Comparison of ENCODE assay signal across 28 cellular contexts in genomic region chr12:62656576-62657362, GRCh38.
DNase-seq lines count a peak whose midpoint lies in the region; ATAC-seq, FAIRE-seq and TF ChIP-seq lines count a peak whose summit lies in the region.
"Had no signal": no experiment of that assay in that cellular context is flagged by ENCODE, and none has a peak within 500 bp of the region (broad histone marks: within the 10 kb centered on the region; RNA-seq: fewer than 3 reads in every experiment).

No MANE protein-coding gene starts in this region.

- no peaks in the 10 kb centered on the region for H3K9me3 ChIP-seq in GM12878 (replicated peaks; ENCODE audit: control insufficient read depth, insufficient read depth, low read length)
- no peaks in the 10 kb centered on the region for H3K9me3 ChIP-seq in iPS-18a (ENCODE audit: control insufficient read depth, low read depth, low read length)
- H3K9me3 ChIP-seq in aorta (ENCODE audit: control insufficient read depth, low read length) = no peaks in the 10 kb centered on the region
- H3K9me3 ChIP-seq: pancreas, right atrium auricular region, SK-N-SH, tibial nerve had no signal

- no peaks in the 10 kb centered on the region for H3K36me3 ChIP-seq in GM12878 (ENCODE audit: control insufficient read depth in 2 of 2, insufficient read depth in 2 of 2, low read length in 1 of 2)
- no peaks in the 10 kb centered on the region for H3K36me3 ChIP-seq in iPS-18a (ENCODE audit: control insufficient read depth, low read depth, low read length)
- H3K36me3 ChIP-seq in aorta (ENCODE audit: control insufficient read depth in 1 of 2, insufficient read depth in 2 of 2, low read length in 1 of 2) = no peaks in the 10 kb centered on the region
- H3K36me3 ChIP-seq: heart left ventricle, pancreas, right atrium auricular region, tibial nerve had no signal

- no peak for TF ChIP-seq CTCF in GM12878 (IDR thresholded peaks at IDR 0.05 in 2 of 3, conservative IDR thresholded peaks at IDR 0.05 in 1 of 3; ENCODE audit: control insufficient read depth in 2 of 3, extremely low read depth in 1 of 3, insufficient read depth in 1 of 3, low read depth in 3 of 3, low read length in 3 of 3)

- H3K4me1 ChIP-seq in GM12878 (ENCODE audit: control insufficient read depth, insufficient read depth, low read length) (no peaks in the 10 kb centered on the region), iPS-18a (ENCODE audit: control insufficient read depth, low read depth, low read length) (peaks cover 85% of the 10 kb centered on the region), aorta (ENCODE audit: control insufficient read depth in 1 of 2, insufficient read depth in 2 of 2, low read length in 2 of 2) (no peaks in the 10 kb centered on the region)
- H3K4me1 ChIP-seq: pancreas, right atrium auricular region had no signal

- no peak for TF ChIP-seq POLR2A in GM12878 (IDR thresholded peaks at IDR 0.05; ENCODE audit: low read depth, low read length)

- no peak overlapping the region for H2AFZ ChIP-seq in GM12878 (ENCODE audit: control insufficient read depth, low read depth, low read length)

- no peak for TF ChIP-seq RAD21 in GM12878 (IDR thresholded peaks at IDR 0.05; ENCODE audit: insufficient read depth, low read depth, low read length)

- RAD21 ChIA-PET in GM12878 (lab: Charles Lee; ENCODE audit: unreplicated experiment) = no interaction called here

- no peaks in the 10 kb centered on the region for H3K79me2 ChIP-seq in GM12878 (ENCODE audit: control insufficient read depth, insufficient read depth, low read length)

- no peak overlapping the region for H3K9ac ChIP-seq in GM12878 (ENCODE audit: control insufficient read depth, insufficient read depth, low read length)
- peak overlapping the region; percentile 4 for H3K9ac ChIP-seq in iPS-18a (ENCODE audit: low read length)
- H3K9ac ChIP-seq: SK-N-SH had no signal

- H3K27ac ChIP-seq in GM12878 (ENCODE audit: control insufficient read depth, insufficient read depth) = no peak overlapping the region
- no peak overlapping the region for H3K27ac ChIP-seq in iPS-18a (ENCODE audit: low read length)
- no peak overlapping the region for H3K27ac ChIP-seq in aorta (ENCODE audit: low read depth in 1 of 2, low read length in 2 of 2)
- H3K27ac ChIP-seq: heart left ventricle, pancreas, right atrium auricular region, tibial nerve had no signal

- ATAC-seq in GM12878 = peak; percentile 50; the same call in 2 of the 3 replicates
- ATAC-seq in aorta (ENCODE audit: low FRiP score) = no peak
- no peak for ATAC-seq in HG03378 (IDR thresholded peaks at IDR 0.05; ENCODE audit: unreplicated experiment)
- ATAC-seq: activated CD8-positive, alpha-beta T cell treated with anti-CD3 and anti-CD28 coated beads, Interleukin-2, amount 10 ng/mL, durations not matched to agents 7 days and 5 days; pancreas; T-helper 17 cell had no signal

- WGBS in GM12878 (ENCODE audit: insufficient coverage, insufficient replicate concordance, low lambda C conversion rate, missing lambda C conversion rate) = 31% methylated on average over 6 of the region's 6 CpGs
- WGBS in aorta, 2 donors = 89 to 93% methylated on average over 6 of the region's 6 CpGs

- TF ChIP-seq EP300 in GM12878 (IDR thresholded peaks at IDR 0.05; ENCODE audit: borderline replicate concordance in 1 of 2, control insufficient read depth in 1 of 2, low read depth in 2 of 2, low read length in 2 of 2) = no peak

- no TSS peak for BruUV-seq in GM12878 (replicated peaks; lab: Mats Ljungman, UMichigan)

- no peak overlapping the region for H3K4me2 ChIP-seq in GM12878 (ENCODE audit: control insufficient read depth, insufficient read depth)
- H3K4me2 ChIP-seq: SK-N-SH had no signal

- in situ Hi-C loops in GM12878 (cut with MboI) = no loop called here

- no peak for FAIRE-seq in GM12878 (lab: Jason Lieb, UNC)
- FAIRE-seq: pancreas had no signal

- H3K27me3 ChIP-seq in GM12878 (replicated peaks in 1 of 2; ENCODE audit: control insufficient read depth in 2 of 2, insufficient read depth in 2 of 2, low read length in 1 of 2) (no peaks in the 10 kb centered on the region; a peak in 2 of 4 replicates), iPS-18a (ENCODE audit: control insufficient read depth, insufficient read depth, low read length) (peaks cover 30% of the 10 kb centered on the region), aorta (ENCODE audit: control insufficient read depth in 1 of 2, insufficient read depth in 2 of 2, low read length in 1 of 2) (no peaks in the 10 kb centered on the region)
- H3K27me3 ChIP-seq: heart left ventricle, pancreas, right atrium auricular region, tibial nerve had no signal

- DNase-seq in NCI-H82 (lab: John Stamatoyannopoulos, UW) = peak; percentile 8
- no peak for DNase-seq in NCI-H82 treated with DMSO at 0.1 percent for 48 hours (lab: John Stamatoyannopoulos, UW; ENCODE audit: unreplicated experiment)
- no peak for DNase-seq in GM12878 (ENCODE audit: low read depth, low spot score)
- DNase-seq in pons (ENCODE audit: low spot score) = peak; percentile 39
- DNase-seq in aorta = no peak
- DNase-seq in MV-4-11 (lab: John Stamatoyannopoulos, UW) = no peak
- DNase-seq: 8988T; activated CD8-positive, alpha-beta T cell treated with anti-CD3 and anti-CD28 coated beads, Interleukin-2, amount 10 ng/mL, durations not matched to agents 7 days and 5 days; activated naive CD8-positive, alpha-beta T cell treated with anti-CD3 and anti-CD28 coated beads for 36 hours; CD4-positive, alpha-beta T cell; effector CD4-positive, alpha-beta T cell; erythroblast; GOT3; heart left ventricle; naive B cell; NCI-H1105; NCI-H2029 treated with DMSO at 0.1 percent for 48 hours; NCI-H2227 treated with DMSO at 0.1 percent for 48 hours; NCI-H774; OCI-M1; pancreas; SK-N-SH; stimulated activated CD4-positive, alpha-beta T cell treated with anti-CD3 and anti-CD28 coated beads, Interleukin-2, amount 100 ng/mL, for 24 hours; T-helper 17 cell had no signal

- no peaks in the 10 kb centered on the region for H4K20me1 ChIP-seq in GM12878 (ENCODE audit: control insufficient read depth, insufficient read depth)

- CTCF ChIA-PET in GM12878 (lab: Yijun Ruan, JAX) = interaction anchor here (0.6 to 1.4 kb wide), 4 partner anchors 14 to 219 kb away, joined by 3 to 4 read pairs (median 4); no protein-coding TSS in a partner anchor

- POLR2A ChIA-PET in GM12878 (lab: Charles Lee) = no interaction called here

- H3K4me3 ChIP-seq in GM12878 (no peak overlapping the region), iPS-18a (ENCODE audit: low read length) (no peak overlapping the region), aorta (ENCODE audit: low read length in 2 of 2) (no peak overlapping the region)
- H3K4me3 ChIP-seq: heart left ventricle, pancreas, right atrium auricular region, tibial nerve had no signal

- SMC1A ChIA-PET in GM12878 (lab: Charles Lee; ENCODE audit: uncharacterized antibody, unreplicated experiment) = interaction anchor here (0.7 to 1.4 kb wide), 4 partner anchors 8 to 118 kb away, joined by 3 read pairs; no protein-coding TSS in a partner anchor

- intact Hi-C loops in GM12878 (cut with micrococcal nuclease; ENCODE audit: unreplicated experiment) = no loop called here
- intact Hi-C loops in aorta (cut with DNase I) = no loop called here

TF ChIP-seq in GM12878, 131 proteins besides CTCF, POLR2A, EP300 and RAD21:
- TF ChIP-seq MEF2A (IDR thresholded peaks at IDR 0.05; ENCODE audit: insufficient read depth, low read depth, low read length) (no peak), RUNX3 (IDR thresholded peaks at IDR 0.05; ENCODE audit: low read length) (no peak), SPI1 (IDR thresholded peaks at IDR 0.05; ENCODE audit: borderline replicate concordance, insufficient read depth, low read depth, low read length) (no peak), BCLAF1 (IDR thresholded peaks at IDR 0.05) (no peak), IRF3 (IDR thresholded peaks at IDR 0.05) (no peak), EED (IDR thresholded peaks at IDR 0.05; ENCODE audit: low read depth) (no peak), POLR2AphosphoS2 (IDR thresholded peaks at IDR 0.05; ENCODE audit: low read depth, low read length) (no peak), ZNF24 (IDR thresholded peaks at IDR 0.05) (no peak), FOXM1 (IDR thresholded peaks at IDR 0.05; ENCODE audit: low read depth, low read length) (no peak)

Comparison
In these comparisons a context has a peak if more than half of its experiments do, and no peak if none do; other contexts are left out.
1. DNase-seq: peak in NCI-H82 (single experiment) and pons (single experiment); none in NCI-H82 treated with DMSO at 0.1 percent for 48 hours (single experiment), GM12878 (single experiment), aorta (0 of 2) and MV-4-11 (single experiment).